In genomic region chr10:97805960-97806359, GRCh38 we compare ENCODE assay signal across 19 cellular contexts. TPM values are rescaled to one million over a fixed set of nuclear protein-coding genes. Genes with fewer than 3 reads are reported as not detected.
DNase-seq lines count a peak whose midpoint lies in the region; TF ChIP-seq lines count a peak whose summit lies in the region.
"Had no signal": no experiment of that assay in that cellular context is flagged by ENCODE, and none has a peak within 500 bp of the region (broad histone marks: within the 10 kb centered on the region; RNA-seq: fewer than 3 reads in every experiment).

No MANE protein-coding gene starts in this region.

- no peaks in the 10 kb centered on the region for H3K27me3 ChIP-seq in neural progenitor cell
- H3K27me3 ChIP-seq: BLaER1 had no signal

- H3K4me1 Mint-ChIP-seq in neural progenitor cell = peaks cover 2% of the 10 kb centered on the region
- H3K4me1 Mint-ChIP-seq: B cell had no signal

- TF ChIP-seq CTCF in neural progenitor cell (IDR thresholded peaks at IDR 0.05) = no peak

- no peaks in the 10 kb centered on the region for H3K36me3 ChIP-seq in neural progenitor cell
- H3K36me3 ChIP-seq: BLaER1 had no signal

- peaks cover 4% of the 10 kb centered on the region for H3K27me3 Mint-ChIP-seq in neural progenitor cell (ENCODE audit: insufficient read depth, low read depth)

- H3K27ac ChIP-seq in neural progenitor cell = no peak overlapping the region
- H3K27ac ChIP-seq: 22Rv1, BLaER1, C4-2B, GM23248 had no signal

- no peaks in the 10 kb centered on the region for H3K36me3 Mint-ChIP-seq in neural progenitor cell
- H3K36me3 Mint-ChIP-seq: CD4-positive, CD25-positive, alpha-beta regulatory T cell; CD8-positive, alpha-beta T cell had no signal

- H3K9me3 Mint-ChIP-seq in neural progenitor cell = no peaks in the 10 kb centered on the region
- H3K9me3 Mint-ChIP-seq: CD4-positive, CD25-positive, alpha-beta regulatory T cell; CD8-positive, alpha-beta T cell; H9 had no signal

- DNase-seq in NCI-H1417 (lab: John Stamatoyannopoulos, UW) = peak in 2 of 3 experiments; percentile 6 to 50
- DNase-seq in NCI-H1417 treated with DMSO at 0.1 percent for 48 hours (lab: John Stamatoyannopoulos, UW) = no peak
- DNase-seq in neural progenitor cell (ENCODE audit: low spot score) = peak; percentile 12
- DNase-seq in retina = peak; percentile 23
- DNase-seq in iPS-NIHi11 (ENCODE audit: low spot score) = no peak
- no peak for DNase-seq in GF-D8 (lab: John Stamatoyannopoulos, UW)
- DNase-seq: Caco-2; CD4-positive, CD25-positive, alpha-beta regulatory T cell; CD8-positive, alpha-beta T cell; DMS153; DND-41; GM23248; H9 had no signal

- H4K20me1 ChIP-seq in neural progenitor cell (ENCODE audit: low read depth) = no peaks in the 10 kb centered on the region
- H4K20me1 ChIP-seq: BLaER1 had no signal

- no peaks in the 10 kb centered on the region for H3K79me2 ChIP-seq in neural progenitor cell (ENCODE audit: low read depth)

- H3K27ac Mint-ChIP-seq in neural progenitor cell = no peak overlapping the region
- H3K27ac Mint-ChIP-seq: B cell; CD4-positive, CD25-positive, alpha-beta regulatory T cell; CD8-positive, alpha-beta T cell had no signal

- no peak overlapping the region for H3K4me3 ChIP-seq in neural progenitor cell
- H3K4me3 ChIP-seq: BLaER1, GM12878, GM23248 had no signal

- H3K4me2 ChIP-seq in neural progenitor cell = peak overlapping the region; percentile 48
- H3K4me2 ChIP-seq: BLaER1 had no signal

- H3K9ac ChIP-seq in neural progenitor cell = no peak overlapping the region
- H3K9ac ChIP-seq: BLaER1, GM23248 had no signal

- H3K9me3 ChIP-seq in neural progenitor cell (ENCODE audit: low read depth) = no peaks in the 10 kb centered on the region
- H3K9me3 ChIP-seq: BLaER1, Caco-2 had no signal

- H3F3A ChIP-seq in neural progenitor cell (ENCODE audit: low read depth) = peaks cover 4% of the 10 kb centered on the region

- H3K4me3 Mint-ChIP-seq in neural progenitor cell = no peak overlapping the region
- H3K4me3 Mint-ChIP-seq: B cell; CD4-positive, CD25-positive, alpha-beta regulatory T cell; CD8-positive, alpha-beta T cell; H9 had no signal

- H2AFZ ChIP-seq in neural progenitor cell (replicated peaks) = no peak overlapping the region
- H2AFZ ChIP-seq: GM23248 had no signal

- peaks cover 14% of the 10 kb centered on the region for H3K4me1 ChIP-seq in neural progenitor cell
- H3K4me1 ChIP-seq: BLaER1 had no signal

RNA-seq across cellular contexts. Expression of gene SFRP5, which starts 34.2 kb away (rescaled TPM):
- not detected in 2 replicates for total RNA-seq in neural progenitor cell (ENCODE audit: low replicate concordance)
- total RNA-seq: B cell; CD4-positive, CD25-positive, alpha-beta regulatory T cell; GM12878; GM23248; H4 had no signal

RNA-seq across cellular contexts. Expression of gene GOLGA7B, which starts 43.7 kb away (rescaled TPM):
- 0.09 TPM in 1 of 2 replicates, not detected in the other for total RNA-seq in neural progenitor cell (ENCODE audit: low replicate concordance)
- total RNA-seq: B cell, GM12878, GM23248 had no signal

Comparison
In these comparisons a context has a peak if more than half of its experiments do, and no peak if none do; other contexts are left out.
1. DNase-seq: peak in NCI-H1417 (2 of 3), neural progenitor cell (single experiment) and retina (single experiment); none in NCI-H1417 treated with DMSO at 0.1 percent for 48 hours (single experiment), iPS-NIHi11 (single experiment) and GF-D8 (single experiment).